ENCODE assay signal across 8 cellular contexts in genomic region chr2:131831450-131832208, GRCh38.
A peak's percentile ranks its signal among the peaks of the same experiment; 100 is the strongest.
DNase-seq lines count a peak whose midpoint lies in the region; ATAC-seq and TF ChIP-seq lines count a peak whose summit lies in the region.
"Not testable (repeated sequence)": the region's sequence is repeated elsewhere in the genome, so short reads cannot be mapped to it uniquely, and the experiment has no call there.

No MANE protein-coding gene starts in this region.

- not testable (repeated sequence) for H3K23ac ChIP-seq in H9 (ENCODE audit: insufficient read length, low read depth, low read length)

- H3K79me1 ChIP-seq in H9 (ENCODE audit: insufficient read depth, low read depth, low read length, poor library complexity, severe bottlenecking) = not testable (repeated sequence)

- not testable (repeated sequence) for H3K4me3 ChIP-seq in GM12865 (ENCODE audit: low read depth, low read length); Loucy (ENCODE audit: low read length, poor library complexity, severe bottlenecking); upper lobe of right lung

- H2BK120ac ChIP-seq in H9 (ENCODE audit: low read depth, low read length, poor library complexity, severe bottlenecking) = not testable (repeated sequence)

- intact Hi-C loops in natural killer cell (cut with micrococcal nuclease); upper lobe of right lung (cut with DNase I): not testable (repeated sequence)

- not testable (repeated sequence) for H3K36me3 Mint-ChIP-seq in H9 (ENCODE audit: insufficient read depth in 1 of 3, low read depth in 3 of 3); activated naive CD4-positive, alpha-beta T cell treated with anti-CD3 and anti-CD28 coated beads, Interleukin-2, amount 50 U/mL, for 72 hours; glutamatergic neuron (ENCODE audit: unreplicated experiment); natural killer cell

- not testable (repeated sequence) for H4K8ac ChIP-seq in H9 (replicated peaks; ENCODE audit: insufficient read length, low read depth, low read length)

- not testable (repeated sequence) for H2BK20ac ChIP-seq in H9 (ENCODE audit: low read depth, low read length, poor library complexity, severe bottlenecking)

- H3K14ac ChIP-seq in H9 (ENCODE audit: insufficient read depth, low read length) = not testable (repeated sequence)

- peak; percentile 38 for TF ChIP-seq CTCF in GM12865 (IDR thresholded peaks at IDR 0.05; ENCODE audit: insufficient read depth, low read depth, low read length, missing control alignments)
- peak; percentile 70 for TF ChIP-seq CTCF in H9 (conservative IDR thresholded peaks at IDR 0.05)
- 0 out of 2 replicates have a peak, but pooled peaks have one; percentile 15 for TF ChIP-seq CTCF in Loucy (conservative IDR thresholded peaks at IDR 0.05; ENCODE audit: low read length)
- peak; percentile 38 for TF ChIP-seq CTCF in glutamatergic neuron (IDR thresholded peaks at IDR 0.05; ENCODE audit: partially characterized antibody, unreplicated experiment)
- TF ChIP-seq CTCF in natural killer cell (IDR thresholded peaks at IDR 0.05); upper lobe of right lung (IDR thresholded peaks at IDR 0.05): not testable (repeated sequence)

- not testable (repeated sequence) for H3K56ac ChIP-seq in H9 (ENCODE audit: insufficient read length, low read depth, low read length)

- not testable (repeated sequence) for H3K27ac Mint-ChIP-seq in H9; activated naive CD4-positive, alpha-beta T cell treated with anti-CD3 and anti-CD28 coated beads, Interleukin-2, amount 50 U/mL, for 72 hours; glutamatergic neuron (ENCODE audit: unreplicated experiment); natural killer cell

- not testable (repeated sequence) for H3K36me3 ChIP-seq in Loucy (ENCODE audit: insufficient read depth, low read length); upper lobe of right lung

- H2AK5ac ChIP-seq in H9 (ENCODE audit: insufficient read length, low read length) = not testable (repeated sequence)

- H3K27ac ChIP-seq in H9 (ENCODE audit: insufficient read length, low read depth, low read length); upper lobe of right lung: not testable (repeated sequence)

- not testable (repeated sequence) for H3K4me1 Mint-ChIP-seq in H9; glutamatergic neuron (ENCODE audit: low read depth, unreplicated experiment); natural killer cell

- H2AFZ ChIP-seq in H9 (ENCODE audit: low read length); Loucy (ENCODE audit: low read length): not testable (repeated sequence)

- not testable (repeated sequence) for H3F3A ChIP-seq in Loucy (ENCODE audit: low read depth)

- H3K4me3 Mint-ChIP-seq in H9; glutamatergic neuron (ENCODE audit: unreplicated experiment); natural killer cell: not testable (repeated sequence)

- H3K79me2 ChIP-seq in H9 (ENCODE audit: insufficient read depth, low read length); Loucy (ENCODE audit: insufficient read depth, low read length): not testable (repeated sequence)

- peak; percentile 61 to 65 for ATAC-seq in activated naive CD4-positive, alpha-beta T cell treated with anti-CD3 and anti-CD28 coated beads, Interleukin-2, amount 50 U/mL, for 72 hours
- peak; percentile 55 to 96 (median 82) for ATAC-seq in natural killer cell
- not testable (repeated sequence) for ATAC-seq in upper lobe of right lung

- not testable (repeated sequence) for H3K9me2 ChIP-seq in Loucy (replicated peaks; ENCODE audit: low read depth, low read length)

- not testable (repeated sequence) for H4K91ac ChIP-seq in H9 (ENCODE audit: insufficient read length, low read depth, low read length)

- not testable (repeated sequence) for H3T11ph ChIP-seq in H9 (ENCODE audit: low read length)

- no CpG with 5 or more reads among the region's 25 CpGs for WGBS in H9 (ENCODE audit: extremely low coverage, insufficient read length, low lambda C conversion rate)

- H3K9ac ChIP-seq in H9 (ENCODE audit: extremely low read depth, insufficient read length, low read length); Loucy (ENCODE audit: low read depth, low read length, poor library complexity, severe bottlenecking): not testable (repeated sequence)

- H3K4ac ChIP-seq in H9 (ENCODE audit: low read depth, low read length) = not testable (repeated sequence)

- not testable (repeated sequence) for H3K9me3 Mint-ChIP-seq in H9; activated naive CD4-positive, alpha-beta T cell treated with anti-CD3 and anti-CD28 coated beads, Interleukin-2, amount 50 U/mL, for 72 hours; glutamatergic neuron (ENCODE audit: unreplicated experiment); natural killer cell

- not testable (repeated sequence) for H3K27me3 ChIP-seq in H9 (ENCODE audit: insufficient read depth, low read length); Loucy (ENCODE audit: insufficient read depth, low read length, poor library complexity, severe bottlenecking); upper lobe of right lung

- H3K9me3 ChIP-seq in H9 (ENCODE audit: control insufficient read depth, low read depth, low read length); Loucy (ENCODE audit: insufficient read depth, low read depth, low read length); upper lobe of right lung: not testable (repeated sequence)

- not testable (repeated sequence) for H2BK5ac ChIP-seq in H9 (ENCODE audit: insufficient read length, low read length)

- H2BK15ac ChIP-seq in H9 (ENCODE audit: low read depth, low read length) = not testable (repeated sequence)

- not testable (repeated sequence) for H3K4me1 ChIP-seq in H9 (ENCODE audit: insufficient read depth, low read length); Loucy (ENCODE audit: insufficient read depth, low read length, poor library complexity, severe bottlenecking); upper lobe of right lung

- peak; percentile 41 for DNase-seq in GM12865 (ENCODE audit: low read depth)
- DNase-seq in H9 = peak; percentile 79
- DNase-seq in SK-MEL-5 (ENCODE audit: low read depth, low spot score) = peak; percentile 0
- DNase-seq in activated naive CD4-positive, alpha-beta T cell treated with anti-CD3 and anti-CD28 coated beads, Interleukin-2, amount 50 U/mL, for 72 hours (ENCODE audit: low spot score in 2 of 2) = peak in 1 of 2 donors; percentile 22
- DNase-seq in glutamatergic neuron = peak; percentile 44
- not testable (repeated sequence) for DNase-seq in natural killer cell
- DNase-seq in upper lobe of right lung = peak; percentile 10

- H2BK12ac ChIP-seq in H9 (ENCODE audit: insufficient read length, low read depth, low read length) = not testable (repeated sequence)

- H3K18ac ChIP-seq in H9 (ENCODE audit: insufficient read length, low read depth, low read length) = not testable (repeated sequence)

- not testable (repeated sequence) for H3K23me2 ChIP-seq in H9 (ENCODE audit: insufficient read length, low read depth, low read length, poor library complexity, severe bottlenecking)

- not testable (repeated sequence) for H3K4me2 ChIP-seq in H9 (ENCODE audit: insufficient read depth, insufficient read length, low read length); Loucy (ENCODE audit: low read depth, low read length, poor library complexity, severe bottlenecking)

- not testable (repeated sequence) for H4K5ac ChIP-seq in H9 (ENCODE audit: insufficient read length, low read depth, low read length)

- not testable (repeated sequence) for H4K20me1 ChIP-seq in H9 (ENCODE audit: control insufficient read depth, insufficient read depth, insufficient read length); Loucy (ENCODE audit: insufficient read depth, low read length, poor library complexity, severe bottlenecking)

- H3K27me3 Mint-ChIP-seq in H9 (ENCODE audit: low read depth); glutamatergic neuron (ENCODE audit: unreplicated experiment); natural killer cell (ENCODE audit: low read depth in 2 of 2): not testable (repeated sequence)

- in situ Hi-C loops in SK-MEL-5 (cut with HindIII; ENCODE audit: low pct_unique_long_range_greater_than_20kb, low sequenced_read_pairs) = not testable (repeated sequence)
